Comparison of ENCODE assay signal across 8 cellular contexts in the genomic region with DNA sequence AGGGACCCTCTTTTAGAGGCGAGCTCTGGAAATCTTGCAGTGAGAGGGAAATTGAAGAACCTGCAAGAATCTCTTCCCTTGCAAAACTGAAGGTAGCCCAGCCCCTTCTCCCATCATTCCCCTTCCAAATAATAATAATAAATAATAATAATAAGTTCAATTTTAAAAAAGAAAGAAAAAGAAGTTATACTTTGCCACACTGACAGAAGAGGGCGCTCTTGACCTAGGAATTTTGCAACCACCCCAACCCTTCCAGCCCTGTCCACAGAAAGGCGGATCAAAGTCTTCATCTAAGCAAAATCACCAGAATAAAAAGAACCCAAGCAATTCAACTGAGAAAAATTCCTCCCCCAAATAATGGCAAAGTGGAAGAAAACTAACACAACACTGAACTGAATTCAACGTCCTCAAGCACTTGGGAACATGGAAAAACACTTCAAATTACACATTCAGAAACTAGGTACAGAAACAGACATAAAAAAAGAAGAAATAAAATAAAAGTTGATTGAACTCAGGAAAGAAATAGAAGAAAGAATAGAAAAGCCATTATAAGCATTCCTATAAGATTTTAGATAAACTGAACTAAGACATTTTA.
DNase-seq lines count a peak whose midpoint lies in the region; ATAC-seq, FAIRE-seq and TF ChIP-seq lines count a peak whose summit lies in the region.

No MANE protein-coding gene starts in this region.

- TF ChIP-seq POLR2A in H54 (IDR thresholded peaks at IDR 0.05; ENCODE audit: low read depth, low read length) = no peak

- no peak for FAIRE-seq in H54 (lab: Jason Lieb, UNC)

- H3K9me3 ChIP-seq in upper lobe of right lung = no peaks in the 10 kb centered on the region

- TF ChIP-seq CTCF in BJ (IDR thresholded peaks at IDR 0.05; ENCODE audit: insufficient read depth, low read depth, low read length) = peak; percentile 57
- peak; percentile 64 for TF ChIP-seq CTCF in epithelial cell of esophagus (IDR thresholded peaks at IDR 0.05; ENCODE audit: insufficient read depth, low read depth, low read length, missing control alignments)
- peak; percentile 58 for TF ChIP-seq CTCF in nephron progenitor cell (IDR thresholded peaks at IDR 0.05)
- peak; percentile 67 for TF ChIP-seq CTCF in upper lobe of right lung (IDR thresholded peaks at IDR 0.05)

- POLR2A ChIA-PET in BJ (lab: Charles Lee) = no interaction called here

- intact Hi-C loops in upper lobe of right lung (cut with DNase I) = loop anchor here (5.0 kb wide), 1 partner anchor 246 kb away; no protein-coding TSS in a partner anchor

- no peak overlapping the region for H3K4me3 Mint-ChIP-seq in nephron progenitor cell

- no peaks in the 10 kb centered on the region for H3K27me3 Mint-ChIP-seq in nephron progenitor cell (ENCODE audit: low read depth, poor library complexity)

- ATAC-seq in upper lobe of right lung (peak; percentile 81), GM18909 (IDR thresholded peaks at IDR 0.05; ENCODE audit: poor library complexity, unreplicated experiment) (no peak)

- H3K4me3 ChIP-seq in BJ (ENCODE audit: low read depth, low read length) (no peak overlapping the region), epithelial cell of esophagus (ENCODE audit: low read length) (no peak overlapping the region), upper lobe of right lung (no peak overlapping the region)

- CTCF ChIA-PET in BJ (lab: Yijun Ruan, JAX) = interaction anchor here (0.7 to 3.9 kb wide), 12 partner anchors 11 to 271 kb away, joined by 3 to 16 read pairs (median 4); no protein-coding TSS in a partner anchor

- H3K27ac ChIP-seq in upper lobe of right lung = no peak overlapping the region

- no peaks in the 10 kb centered on the region for H3K36me3 Mint-ChIP-seq in nephron progenitor cell (ENCODE audit: low read depth)

- H3K36me3 ChIP-seq in BJ (ENCODE audit: control insufficient read depth, insufficient read depth, low read length) (no peaks in the 10 kb centered on the region), upper lobe of right lung (no peaks in the 10 kb centered on the region)

- peaks cover 56% of the 10 kb centered on the region for H3K9me3 Mint-ChIP-seq in nephron progenitor cell

- H3K27me3 ChIP-seq in BJ (ENCODE audit: control insufficient read depth, insufficient read depth, low read length) (peaks cover 2% of the 10 kb centered on the region; the same call in 1 of the 2 replicates), upper lobe of right lung (no peaks in the 10 kb centered on the region)

- H3K4me1 ChIP-seq in upper lobe of right lung = peaks cover 5% of the 10 kb centered on the region

- H3K27ac Mint-ChIP-seq in nephron progenitor cell = peak overlapping the region; percentile 10

- DNase-seq in BJ (ENCODE audit: low read depth) (no peak), H54 (ENCODE audit: insufficient read length, low spot score) (peak; percentile 33), NCI-H748 treated with DMSO at 0.1 percent for 48 hours (lab: John Stamatoyannopoulos, UW) (peak; percentile 71), epithelial cell of esophagus (ENCODE audit: low read depth) (peak; percentile 71), nephron progenitor cell (peak; percentile 62), upper lobe of right lung (no peak)
- peak; percentile 46 to 64 for DNase-seq in activated CD4-positive, alpha-beta T cell treated with anti-CD3 and anti-CD28 coated beads, Interleukin-2, amount 50 U/mL, for 48 hours

- peaks cover 23% of the 10 kb centered on the region for H3K4me1 Mint-ChIP-seq in nephron progenitor cell

Comparison
In these comparisons a context has a peak if more than half of its experiments do, and no peak if none do; other contexts are left out.
1. DNase-seq: peak in H54 (single experiment), NCI-H748 treated with DMSO at 0.1 percent for 48 hours (single experiment), activated CD4-positive, alpha-beta T cell treated with anti-CD3 and anti-CD28 coated beads, Interleukin-2, amount 50 U/mL, for 48 hours (2 of 2), epithelial cell of esophagus (single experiment) and nephron progenitor cell (single experiment); none in BJ (single experiment) and upper lobe of right lung (single experiment).
2. Peak in every context shown above with its lines, with median percentiles within 50 percentile points of each other: CTCF ChIP-seq.